Comparison of ENCODE assay signal across 28 cellular contexts in genomic region chr7:93028610-93029009, GRCh38.
"Had no signal": no experiment of that assay in that cellular context is flagged by ENCODE, and none has a peak within 500 bp of the region (broad histone marks: within the 10 kb centered on the region; RNA-seq: fewer than 3 reads in every experiment).

No MANE protein-coding gene starts in this region.

- H3K27me3 ChIP-seq: ovary, suprapubic skin, testis, tibial artery, transverse colon, upper lobe of right lung, uterus had no signal

- H2AFZ ChIP-seq: parathyroid adenoma had no signal

- ATAC-seq: naive thymus-derived CD8-positive, alpha-beta T cell; natural killer cell treated with Interleukin-12 subunit alpha and Interleukin-12 subunit beta and Interleukin-15 and Interleukin-18, amount 100 ng/mL, for 72 hours; psoas muscle; right cardiac atrium; sciatic nerve; stimulated activated memory B cell treated with anti-CD40 and anti-IgM and Interleukin-4, amounts not matched to agents 10 μg/mL and 1 μg/mL and 100 μg/mL, for 72 hours; stimulated activated naive CD8-positive, alpha-beta T cell treated with anti-CD3 and anti-CD28 coated beads, Interleukin-15, amount 100 ng/mL, for 72 hours; stimulated activated naive CD8-positive, alpha-beta T cell treated with anti-CD3 and anti-CD28 coated beads, Interleukin-15, Interleukin-2, amounts not matched to agents 100 U/mL and 50 U/mL, for 24 hours had no signal

- H3K36me3 ChIP-seq: ovary, spleen, suprapubic skin, tibial artery, transverse colon, upper lobe of right lung, uterus had no signal

- H3K9me3 ChIP-seq: ovary, suprapubic skin, testis, upper lobe of right lung, uterus had no signal

- H3K27ac ChIP-seq: ovary, parathyroid adenoma, psoas muscle, skin epidermis, spleen, suprapubic skin, testis, tibial artery, transverse colon, upper lobe of right lung, uterus had no signal

- H3K4me2 ChIP-seq: smooth muscle cell had no signal

- H3K79me2 ChIP-seq: parathyroid adenoma had no signal

- H3K4me3 ChIP-seq: ovary, psoas muscle, skin epidermis, smooth muscle cell, spleen, suprapubic skin, testis, tibial artery, transverse colon, upper lobe of right lung, uterus had no signal

- H3K9ac ChIP-seq: parathyroid adenoma had no signal

- DNase-seq: naive thymus-derived CD8-positive, alpha-beta T cell; nephron progenitor cell; occipital lobe; ovary; psoas muscle; right cardiac atrium; spleen; stimulated activated CD4-positive, alpha-beta T cell treated with anti-CD3 and anti-CD28 coated beads, Interleukin-12 subunit alpha, Interleukin-12 subunit beta, amount 100 ng/mL, for 4 hours; stimulated activated CD4-positive, alpha-beta T cell treated with anti-CD3 and anti-CD28 coated beads, Interleukin-1b, Interleukin-23, amount 100 ng/mL, for 48 hours; stimulated activated CD4-positive, alpha-beta T cell treated with anti-CD3 and anti-CD28 coated beads, Interleukin-4, amount 100 ng/mL, for 1 hour; stimulated activated CD4-positive, alpha-beta T cell treated with anti-CD3 and anti-CD28 coated beads, Interleukin-4, amount 100 ng/mL, for 4 hours; stimulated activated CD8-positive, alpha-beta memory T cell treated with anti-CD3 and anti-CD28 coated beads, Interleukin-4, amount 100 ng/mL, for 48 hours; stimulated activated naive CD4-positive, alpha-beta T cell; stimulated activated naive CD8-positive, alpha-beta T cell treated with anti-CD3 and anti-CD28 coated beads, Interleukin-15, amount 100 ng/mL, for 72 hours; stimulated activated naive CD8-positive, alpha-beta T cell treated with anti-CD3 and anti-CD28 coated beads, Interleukin-15, Interleukin-2, amounts not matched to agents 100 U/mL and 50 U/mL, for 24 hours; substantia nigra; testis; tibial artery; transverse colon; upper lobe of right lung; uterus had no signal

- H3K4me1 ChIP-seq: parathyroid adenoma, psoas muscle, spleen, testis, tibial artery, transverse colon, upper lobe of right lung, uterus had no signal
